ENCODE assay signal across 9 cellular contexts in the genomic region with DNA sequence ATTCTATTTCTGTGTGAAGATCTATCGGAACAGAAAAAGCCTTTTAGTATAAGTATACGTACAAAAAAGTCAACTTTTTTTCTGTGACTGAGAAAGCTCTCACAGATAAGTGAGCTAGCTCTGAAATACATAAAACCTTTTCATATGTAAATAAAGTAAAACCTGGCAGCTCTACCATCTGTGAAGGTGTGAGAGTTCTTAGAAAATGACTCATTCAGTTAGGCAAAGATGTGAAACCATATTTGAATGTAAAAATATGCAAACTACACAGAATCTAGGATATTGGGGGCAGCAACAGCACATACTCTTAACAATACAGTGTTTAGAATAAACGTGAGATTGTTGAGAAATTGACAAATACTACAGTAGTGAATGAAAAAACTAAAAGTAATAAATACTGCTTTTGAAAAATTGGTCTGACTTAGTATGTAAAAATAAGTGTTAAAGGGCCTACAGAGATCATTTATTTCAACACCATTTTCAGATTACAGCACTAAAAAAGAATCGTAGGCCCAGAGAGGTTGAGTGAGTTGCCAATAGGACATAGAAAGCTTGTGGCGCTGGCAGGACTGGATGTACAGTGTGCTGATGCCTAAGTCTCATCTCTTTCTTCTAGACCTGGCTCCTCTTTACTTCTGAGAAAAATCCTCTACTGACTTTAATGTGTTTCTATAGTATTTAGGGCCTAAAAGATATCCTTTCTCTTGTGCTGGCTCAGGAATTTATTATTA. TPM values are rescaled to one million over a fixed set of nuclear protein-coding genes. Genes with fewer than 3 reads are reported as not detected.
DNase-seq lines count a peak whose midpoint lies in the region; ATAC-seq and TF ChIP-seq lines count a peak whose summit lies in the region.
"Had no signal": no experiment of that assay in that cellular context is flagged by ENCODE, and none has a peak within 500 bp of the region (broad histone marks: within the 10 kb centered on the region; RNA-seq: fewer than 3 reads in every experiment).

No MANE protein-coding gene starts in this region.

- H3K36me3 Mint-ChIP-seq in natural killer cell = no peaks in the 10 kb centered on the region

- TF ChIP-seq CTCF in natural killer cell (IDR thresholded peaks at IDR 0.05) = no peak

- no peaks in the 10 kb centered on the region for H3K9me3 Mint-ChIP-seq in natural killer cell

- intact Hi-C loops in natural killer cell (cut with micrococcal nuclease) = loop anchor here (1.0 to 5.0 kb wide), 5 partner anchors 101 to 652 kb away; a partner anchor contains a TSS
- intact Hi-C loops in left colon (cut with DNase I, micrococcal nuclease) = no loop called here

- peak overlapping the region; percentile 88 to 89 for H3K27ac Mint-ChIP-seq in natural killer cell

- DNase-seq in NCI-H1048 (lab: John Stamatoyannopoulos, UW) = peak; percentile 64
- no peak for DNase-seq in natural killer cell
- DNase-seq in SKM-1 treated with dmso at 0.1 percent for 144 hours (lab: John Stamatoyannopoulos, UW; ENCODE audit: unreplicated experiment) = no peak
- DNase-seq in NOMO-1 treated with DMSO at 0.1 percent for 48 hours (lab: John Stamatoyannopoulos, UW; ENCODE audit: unreplicated experiment) = no peak
- DNase-seq in left colon = no peak

- no peaks in the 10 kb centered on the region for H3K27me3 Mint-ChIP-seq in natural killer cell (ENCODE audit: low read depth in 2 of 2)

- peak overlapping the region; percentile 82 for H3K4me3 Mint-ChIP-seq in natural killer cell

- ATAC-seq in GM19043 (IDR thresholded peaks at IDR 0.05; ENCODE audit: low read depth, unreplicated experiment) (peak; percentile 83), HG02678 (IDR thresholded peaks at IDR 0.05; ENCODE audit: unreplicated experiment) (peak; percentile 90), natural killer cell (peak; percentile 77 to 84 (median 83)), SK-N-SH treated with all-trans-retinoic acid at 6 μM for 48 hours (no peak), left colon (no peak)

- peaks cover 75 to 80% of the 10 kb centered on the region in 2 donors for H3K4me1 Mint-ChIP-seq in natural killer cell

TF ChIP-seq in SK-N-SH treated with all-trans-retinoic acid at 6 μM for 48 hours, 23 proteins besides CTCF, POLR2A, EP300 and RAD21:
- no peak for TF ChIP-seq OSR1 (CRISPR knock-in tag; IDR thresholded peaks at IDR 0.05)
- TF ChIP-seq ZNF8 (CRISPR knock-in tag; IDR thresholded peaks at IDR 0.05) = no peak
- TF ChIP-seq ARNTL (CRISPR knock-in tag; IDR thresholded peaks at IDR 0.05; ENCODE audit: borderline replicate concordance, low read depth) = no peak
- TF ChIP-seq ZFP30 (CRISPR knock-in tag; IDR thresholded peaks at IDR 0.05) = no peak

RNA-seq across cellular contexts. Expression of a gene that starts 19.8 kb away (rescaled TPM):
- not detected for total RNA-seq in natural killer cell
- total RNA-seq in left colon = not detected
- total RNA-seq: thoracic aorta had no signal

Comparison
In these comparisons a context has a peak if more than half of its experiments do, and no peak if none do; other contexts are left out.
1. ATAC-seq: peak in GM19043 (single experiment), HG02678 (single experiment) and natural killer cell (3 of 3); none in SK-N-SH treated with all-trans-retinoic acid at 6 μM for 48 hours (single experiment) and left colon (single experiment).